In genomic region chr20:35870541-35871307, GRCh38 we compare ENCODE assay signal across 12 cellular contexts.
DNase-seq lines count a peak whose midpoint lies in the region; ATAC-seq and TF ChIP-seq lines count a peak whose summit lies in the region.
"Had no signal": no experiment of that assay in that cellular context is flagged by ENCODE, and none has a peak within 500 bp of the region (broad histone marks: within the 10 kb centered on the region; RNA-seq: fewer than 3 reads in every experiment).

No MANE protein-coding gene starts in this region.

- no peak for TF ChIP-seq EP300 in gastroesophageal sphincter (IDR thresholded peaks at IDR 0.05)
- TF ChIP-seq EP300 in stomach (IDR thresholded peaks at IDR 0.05) = no peak

- H3K36me3 Mint-ChIP-seq in T-helper 1 cell treated with Interleukin-12 subunit alpha and Interleukin-12 subunit beta and Interleukin-4 antibody, amounts not matched to agents 30 μg/mL and 1 μg/mL, for 36 hours (ENCODE audit: low read depth) = peaks cover 22% of the 10 kb centered on the region
- H3K36me3 Mint-ChIP-seq in activated CD8-positive, alpha-beta T cell treated with anti-CD3 and anti-CD28 coated beads, Interleukin-2, amount 10 ng/mL, durations not matched to agents 7 days and 5 days (ENCODE audit: low read depth) = peaks cover 18% of the 10 kb centered on the region

- no peaks in the 10 kb centered on the region for H3K27me3 Mint-ChIP-seq in T-helper 1 cell treated with Interleukin-12 subunit alpha and Interleukin-12 subunit beta and Interleukin-4 antibody, amounts not matched to agents 30 μg/mL and 1 μg/mL, for 36 hours (ENCODE audit: low read depth)
- H3K27me3 Mint-ChIP-seq in activated CD8-positive, alpha-beta T cell treated with anti-CD3 and anti-CD28 coated beads, Interleukin-2, amount 10 ng/mL, durations not matched to agents 7 days and 5 days (ENCODE audit: low read depth) = no peaks in the 10 kb centered on the region

- intact Hi-C loops in stomach (cut with DNase I; ENCODE audit: low total_unique reads) = no loop called here
- intact Hi-C loops in head of caudate nucleus (cut with DNase I) = no loop called here

- H3K27ac ChIP-seq in gastroesophageal sphincter (peak overlapping the region; percentile 41 to 70 (median 60)), stomach (peak overlapping the region in 4 of 5 donors; percentile 56 to 77 (median 61))
- H3K27ac ChIP-seq: 22Rv1 had no signal

- no peaks in the 10 kb centered on the region for H3K27me3 ChIP-seq in gastroesophageal sphincter
- H3K27me3 ChIP-seq in stomach = no peaks in the 10 kb centered on the region
- H3K27me3 ChIP-seq: heart left ventricle had no signal

- WGBS in gastroesophageal sphincter (ENCODE audit: low coverage in 1 of 2), 2 donors = 36 to 51% methylated on average over 6 of the region's 7 CpGs
- WGBS in stomach, 5 donors = 57 to 80% (median 73%) methylated on average over 7 of the region's 7 CpGs

- H3K27ac Mint-ChIP-seq in T-helper 1 cell treated with Interleukin-12 subunit alpha and Interleukin-12 subunit beta and Interleukin-4 antibody, amounts not matched to agents 30 μg/mL and 1 μg/mL, for 36 hours = peak overlapping the region; percentile 15
- H3K27ac Mint-ChIP-seq in activated CD8-positive, alpha-beta T cell treated with anti-CD3 and anti-CD28 coated beads, Interleukin-2, amount 10 ng/mL, durations not matched to agents 7 days and 5 days = peak overlapping the region; percentile 28

- POLR2A ChIA-PET in activated CD8-positive, alpha-beta T cell treated with anti-CD3 and anti-CD28 coated beads, Interleukin-2, amount 10 ng/mL, durations not matched to agents 7 days and 5 days (lab: Charles Lee) = interaction anchor here (0.9 kb wide), 1 partner anchor 128 kb away, joined by 3 read pairs; the partner anchor contains the start of gene RBM39

- H3K9me3 ChIP-seq in gastroesophageal sphincter (no peaks in the 10 kb centered on the region), stomach (no peaks in the 10 kb centered on the region)
- H3K9me3 ChIP-seq: heart left ventricle had no signal

- TF ChIP-seq POLR2A in gastroesophageal sphincter (IDR thresholded peaks at IDR 0.05) (no peak), stomach (IDR thresholded peaks at IDR 0.05) (no peak)

- H3K4me3 ChIP-seq in gastroesophageal sphincter (peak overlapping the region in 1 of 2 donors; percentile 17), stomach (peak overlapping the region in 1 of 4 donors; percentile 5)

- H3K4me3 Mint-ChIP-seq in T-helper 1 cell treated with Interleukin-12 subunit alpha and Interleukin-12 subunit beta and Interleukin-4 antibody, amounts not matched to agents 30 μg/mL and 1 μg/mL, for 36 hours = no peak overlapping the region
- no peak overlapping the region for H3K4me3 Mint-ChIP-seq in activated CD8-positive, alpha-beta T cell treated with anti-CD3 and anti-CD28 coated beads, Interleukin-2, amount 10 ng/mL, durations not matched to agents 7 days and 5 days

- DNase-seq in T-helper 1 cell (no peak), stomach (no peak), C1 segment of cervical spinal cord (lab: John Stamatoyannopoulos, UW) (no peak), head of caudate nucleus (no peak)
- DNase-seq in activated CD8-positive, alpha-beta T cell treated with anti-CD3 and anti-CD28 coated beads, Interleukin-2, amount 10 ng/mL, durations not matched to agents 7 days and 5 days = no peak
- DNase-seq: NCI-H1417 treated with DMSO at 0.1 percent for 48 hours had no signal

- ATAC-seq in activated CD8-positive, alpha-beta T cell treated with anti-CD3 and anti-CD28 coated beads, Interleukin-2, amount 10 ng/mL, durations not matched to agents 7 days and 5 days = no peak
- ATAC-seq in gastroesophageal sphincter (no peak), HG02885 (IDR thresholded peaks at IDR 0.05; ENCODE audit: poor library complexity, unreplicated experiment) (no peak)
- ATAC-seq: HCT116 had no signal

- CTCF ChIA-PET in activated CD8-positive, alpha-beta T cell treated with anti-CD3 and anti-CD28 coated beads, Interleukin-2, amount 10 ng/mL, durations not matched to agents 7 days and 5 days (lab: Charles Lee) = no interaction called here

- peaks cover 7% of the 10 kb centered on the region for H3K4me1 Mint-ChIP-seq in T-helper 1 cell treated with Interleukin-12 subunit alpha and Interleukin-12 subunit beta and Interleukin-4 antibody, amounts not matched to agents 30 μg/mL and 1 μg/mL, for 36 hours (ENCODE audit: low read depth)
- no peaks in the 10 kb centered on the region for H3K4me1 Mint-ChIP-seq in activated CD8-positive, alpha-beta T cell treated with anti-CD3 and anti-CD28 coated beads, Interleukin-2, amount 10 ng/mL, durations not matched to agents 7 days and 5 days (ENCODE audit: low read depth)

- TF ChIP-seq CTCF in gastroesophageal sphincter (IDR thresholded peaks at IDR 0.05) = no peak
- no peak for TF ChIP-seq CTCF in stomach (IDR thresholded peaks at IDR 0.05)

- no peaks in the 10 kb centered on the region for H3K9me3 Mint-ChIP-seq in T-helper 1 cell treated with Interleukin-12 subunit alpha and Interleukin-12 subunit beta and Interleukin-4 antibody, amounts not matched to agents 30 μg/mL and 1 μg/mL, for 36 hours
- H3K9me3 Mint-ChIP-seq in activated CD8-positive, alpha-beta T cell treated with anti-CD3 and anti-CD28 coated beads, Interleukin-2, amount 10 ng/mL, durations not matched to agents 7 days and 5 days (ENCODE audit: insufficient read depth) = no peaks in the 10 kb centered on the region

- H3K4me1 ChIP-seq in gastroesophageal sphincter (peaks cover 0 to 11% (median 3%) of the 10 kb centered on the region in 3 donors), stomach (peaks cover 0 to 23% (median 9%) of the 10 kb centered on the region in 4 donors)

- H3K36me3 ChIP-seq in gastroesophageal sphincter (peaks cover 0 to 16% of the 10 kb centered on the region in 2 donors), stomach (peaks cover 0 to 41% (median 17%) of the 10 kb centered on the region in 4 donors)
